Comparison of ENCODE assay signal across 18 cellular contexts in genomic region chr11:118638726-118639125, GRCh38. TPM values are rescaled to one million over a fixed set of nuclear protein-coding genes. Genes with fewer than 3 reads are reported as not detected.
DNase-seq lines count a peak whose midpoint lies in the region; ATAC-seq, FAIRE-seq and TF ChIP-seq lines count a peak whose summit lies in the region.
"Had no signal": no experiment of that assay in that cellular context is flagged by ENCODE, and none has a peak within 500 bp of the region (broad histone marks: within the 10 kb centered on the region; RNA-seq: fewer than 3 reads in every experiment).

No MANE protein-coding gene starts in this region.

- H3K9me3 ChIP-seq in right atrium auricular region (no peaks in the 10 kb centered on the region), kidney (ENCODE audit: control insufficient read depth in 1 of 2, low read length in 2 of 2) (no peaks in the 10 kb centered on the region)
- H3K9me3 ChIP-seq: BE2C had no signal

- intact Hi-C loops in left ventricle myocardium superior (cut with micrococcal nuclease): no loop called here
- intact Hi-C loops in kidney (cut with DNase I): no loop called here

- H3K36me3 ChIP-seq in right atrium auricular region (peaks cover 67% of the 10 kb centered on the region), kidney (ENCODE audit: control insufficient read depth in 1 of 2, insufficient read depth in 2 of 2, low read length in 2 of 2) (peaks cover 7 to 26% of the 10 kb centered on the region in 2 donors)

- H3K27me3 Mint-ChIP-seq in activated T-helper 17 cell treated with anti-CD3 and anti-CD28 coated beads, Interleukin-2, amount 50 U/mL, for 72 hours: no peaks in the 10 kb centered on the region

- H3K9ac ChIP-seq in kidney (ENCODE audit: low read length in 2 of 2): no peak overlapping the region

- H3K27ac ChIP-seq in right atrium auricular region (peak overlapping the region; percentile 30 to 67), kidney (ENCODE audit: low read depth in 2 of 2, low read length in 2 of 2) (no peak overlapping the region)

- TF ChIP-seq CTCF in right atrium auricular region (IDR thresholded peaks at IDR 0.05) (no peak), kidney (IDR thresholded peaks at IDR 0.05; ENCODE audit: borderline replicate concordance, extremely low read depth, insufficient read depth) (no peak)

- H3K4me3 Mint-ChIP-seq in activated T-helper 17 cell treated with anti-CD3 and anti-CD28 coated beads, Interleukin-2, amount 50 U/mL, for 72 hours: no peak overlapping the region
- H3K4me3 Mint-ChIP-seq: CD4-positive, CD25-positive, alpha-beta regulatory T cell; CD8-positive, alpha-beta memory T cell; H9 had no signal

- H3K9me3 Mint-ChIP-seq in activated T-helper 17 cell treated with anti-CD3 and anti-CD28 coated beads, Interleukin-2, amount 50 U/mL, for 72 hours: no peaks in the 10 kb centered on the region
- H3K9me3 Mint-ChIP-seq: CD4-positive, CD25-positive, alpha-beta regulatory T cell; CD8-positive, alpha-beta memory T cell; H9 had no signal

- H3K4me1 ChIP-seq in right atrium auricular region (peaks cover 0 to 70% of the 10 kb centered on the region in 2 donors), kidney (ENCODE audit: control insufficient read depth in 1 of 2, insufficient read depth in 1 of 2, low read depth in 1 of 2, low read length in 2 of 2) (peaks cover 24 to 34% of the 10 kb centered on the region in 2 donors)

- H3K36me3 Mint-ChIP-seq in activated T-helper 17 cell treated with anti-CD3 and anti-CD28 coated beads, Interleukin-2, amount 50 U/mL, for 72 hours (ENCODE audit: low read depth): no peaks in the 10 kb centered on the region
- H3K36me3 Mint-ChIP-seq: CD4-positive, CD25-positive, alpha-beta regulatory T cell; CD8-positive, alpha-beta memory T cell had no signal

- ATAC-seq in left ventricle myocardium superior: no peak
- ATAC-seq in activated T-helper 17 cell treated with anti-CD3 and anti-CD28 coated beads, Interleukin-2, amount 50 U/mL, for 72 hours (replicated peaks): no peak
- ATAC-seq in HG02938 (IDR thresholded peaks at IDR 0.05; ENCODE audit: unreplicated experiment): no peak

- no peaks in the 10 kb centered on the region for H3K27me3 ChIP-seq in right atrium auricular region
- H3K27me3 ChIP-seq: BE2C had no signal

- no peak for FAIRE-seq in kidney (lab: Jason Lieb, UNC)
- FAIRE-seq: D721Med, H1 had no signal

- DNase-seq in right atrium auricular region (ENCODE audit: low spot score): no peak
- DNase-seq in left ventricle myocardium superior: no peak
- peak; percentile 59 for DNase-seq in kidney
- DNase-seq in NAMALWA (ENCODE audit: low spot score): no peak
- no peak for DNase-seq in GDM1 (lab: John Stamatoyannopoulos, UW)
- DNase-seq: BE2C; C1 segment of cervical spinal cord; CD4-positive, CD25-positive, alpha-beta regulatory T cell; CD8-positive, alpha-beta memory T cell; COR-L47; GF-D8; H9 had no signal

- peak overlapping the region; percentile 48 for H3K27ac Mint-ChIP-seq in activated T-helper 17 cell treated with anti-CD3 and anti-CD28 coated beads, Interleukin-2, amount 50 U/mL, for 72 hours

- H3K4me3 ChIP-seq in right atrium auricular region: no peak overlapping the region
- no peak overlapping the region for H3K4me3 ChIP-seq in kidney (ENCODE audit: low read length in 2 of 2)

- no peaks in the 10 kb centered on the region for H3K4me1 Mint-ChIP-seq in activated T-helper 17 cell treated with anti-CD3 and anti-CD28 coated beads, Interleukin-2, amount 50 U/mL, for 72 hours
- H3K4me1 Mint-ChIP-seq: CD4-positive, CD25-positive, alpha-beta regulatory T cell had no signal

RNA-seq across cellular contexts. Expression of gene PHLDB1, which starts 31.3 kb away (rescaled TPM):
- 100 to 1,000 TPM; 102 to 105 TPM for total RNA-seq in right atrium auricular region
- total RNA-seq in left ventricle myocardium superior: 97.7 TPM
- total RNA-seq in activated T-helper 17 cell treated with anti-CD3 and anti-CD28 coated beads, Interleukin-2, amount 50 U/mL, for 72 hours: 1 to 10 TPM; 2.2 to 4.7 TPM
- total RNA-seq in kidney: 118 TPM
- 39.1 TPM for polyA plus RNA-seq in kidney (ENCODE audit: insufficient read depth, low read depth, low replicate concordance)

RNA-seq across cellular contexts. Expression of gene TREH, which starts 40.7 kb away (rescaled TPM):
- total RNA-seq in right atrium auricular region (not detected), left ventricle myocardium superior (not detected), kidney (1.0 TPM)
- not detected for total RNA-seq in activated T-helper 17 cell treated with anti-CD3 and anti-CD28 coated beads, Interleukin-2, amount 50 U/mL, for 72 hours
- polyA plus RNA-seq in kidney (ENCODE audit: insufficient read depth, low read depth, low replicate concordance): 10.2 TPM
- total RNA-seq: A172; CD4-positive, CD25-positive, alpha-beta regulatory T cell; CD8-positive, alpha-beta memory T cell; Daoy; H1; H9 had no signal
- polyA plus RNA-seq: CD4-positive, CD25-positive, alpha-beta regulatory T cell; CD8-positive, alpha-beta memory T cell had no signal

Comparison
In these comparisons a context has a peak if more than half of its experiments do, and no peak if none do; other contexts are left out.
1. H3K27ac ChIP-seq: peak in right atrium auricular region (2 of 2); none in kidney (0 of 2).
2. RNA of gene PHLDB1, which starts 31.3 kb away (total RNA-seq): 118 TPM in kidney (single experiment), 102 to 105 TPM in right atrium auricular region and 97.7 TPM in left ventricle myocardium superior (single experiment); 2.2 to 4.7 TPM in activated T-helper 17 cell treated with anti-CD3 and anti-CD28 coated beads, Interleukin-2, amount 50 U/mL, for 72 hours; every median in the first group is over 10 times any median in the second.